In the genomic region with DNA sequence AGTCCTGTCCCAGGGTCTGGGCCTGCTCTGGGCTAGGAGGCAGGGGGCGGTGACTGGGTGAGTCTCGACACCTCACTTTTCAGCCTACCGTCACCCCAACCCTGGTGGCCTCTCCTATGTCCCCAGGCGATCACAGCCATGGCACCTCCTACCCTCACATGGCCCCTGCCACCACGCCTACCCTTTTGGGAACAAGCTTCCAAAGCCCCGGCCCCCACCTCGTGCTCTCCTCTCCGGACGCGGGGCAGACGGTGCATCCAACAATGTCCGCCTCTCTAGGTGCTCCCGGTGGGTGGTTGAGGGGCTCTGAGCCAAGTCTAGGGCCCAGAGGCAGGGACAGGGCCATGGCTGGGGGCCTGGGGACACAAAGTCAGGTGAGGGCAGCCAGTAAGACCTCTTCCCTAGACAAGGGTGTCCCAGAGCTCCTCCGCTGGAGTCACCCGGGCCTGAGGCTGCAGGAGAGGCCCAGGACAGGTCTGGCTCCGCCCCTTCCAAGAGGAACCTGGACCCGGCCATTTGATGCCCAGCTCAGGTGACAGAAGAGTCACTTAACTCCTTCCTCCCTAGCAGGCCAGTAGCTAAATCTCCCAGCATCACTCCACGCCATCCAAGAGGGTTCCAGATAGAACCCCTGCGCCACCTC, we compare ENCODE assay signal across 7 cellular contexts. TPM values are rescaled to one million over a fixed set of nuclear protein-coding genes. Genes with fewer than 3 reads are reported as not detected.
DNase-seq lines count a peak whose midpoint lies in the region; ATAC-seq and TF ChIP-seq lines count a peak whose summit lies in the region.

A gene with protein sequence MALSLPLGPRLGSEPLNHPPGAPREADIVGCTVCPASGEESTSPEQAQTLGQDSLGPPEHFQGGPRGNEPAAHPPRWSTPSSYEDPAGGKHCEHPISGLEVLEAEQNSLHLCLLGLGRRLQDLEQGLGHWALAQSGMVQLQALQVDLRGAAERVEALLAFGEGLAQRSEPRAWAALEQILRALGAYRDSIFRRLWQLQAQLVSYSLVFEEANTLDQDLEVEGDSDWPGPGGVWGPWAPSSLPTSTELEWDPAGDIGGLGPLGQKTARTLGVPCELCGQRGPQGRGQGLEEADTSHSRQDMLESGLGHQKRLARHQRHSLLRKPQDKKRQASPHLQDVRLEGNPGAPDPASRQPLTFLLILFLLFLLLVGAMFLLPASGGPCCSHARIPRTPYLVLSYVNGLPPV (minus strand): TSS at position 478 of the 643 bp plus-strand sequence. CDS start 132 bp downstream, at position 346.

- TF ChIP-seq POLR2A in sigmoid colon (IDR thresholded peaks at IDR 0.05), result no peak

- H3K79me2 ChIP-seq in H9 (ENCODE audit: insufficient read depth, low read length) (no peaks in the 10 kb centered on the region), SU-DHL-6 (ENCODE audit: insufficient read depth, low read length) (peaks cover under 1% of the 10 kb centered on the region; the same call in 1 of the 2 replicates)

- no peak within 1 kb of the TSS for H2BK15ac ChIP-seq in H9 (ENCODE audit: low read depth, low read length)

- no peak within 1 kb of the TSS for H2BK12ac ChIP-seq in H9 (ENCODE audit: insufficient read length, low read depth, low read length)

- intact Hi-C loops in sigmoid colon (cut with DNase I), result no loop called here

- peak within 1 kb of the TSS; percentile 90 to 92 for H3K4me3 Mint-ChIP-seq in H9

- no peak within 1 kb of the TSS for H4K91ac ChIP-seq in H9 (ENCODE audit: insufficient read length, low read depth, low read length)

- no peaks in the 10 kb centered on the region for H3K36me3 ChIP-seq in SU-DHL-6 (ENCODE audit: low read length)
- peaks cover 0 to 5% (median 0%) of the 10 kb centered on the region in 4 donors for H3K36me3 ChIP-seq in sigmoid colon

- no peak for TF ChIP-seq CTCF in H9 (conservative IDR thresholded peaks at IDR 0.05)
- TF ChIP-seq CTCF in SU-DHL-6 (IDR thresholded peaks at IDR 0.05; ENCODE audit: insufficient read depth, low read length, poor library complexity, severe bottlenecking), result no peak
- no peak for TF ChIP-seq CTCF in fibroblast of villous mesenchyme (IDR thresholded peaks at IDR 0.05; ENCODE audit: insufficient read depth, low read depth, low read length)
- no peak for TF ChIP-seq CTCF in sigmoid colon (IDR thresholded peaks at IDR 0.05)

- no peak within 1 kb of the TSS for H4K5ac ChIP-seq in H9 (ENCODE audit: insufficient read length, low read depth, low read length)

- H3K56ac ChIP-seq in H9 (ENCODE audit: insufficient read length, low read depth, low read length), result no peak within 1 kb of the TSS

- H2BK20ac ChIP-seq in H9 (ENCODE audit: low read depth, low read length, poor library complexity, severe bottlenecking), result no peak within 1 kb of the TSS

- H3K18ac ChIP-seq in H9 (ENCODE audit: insufficient read length, low read depth, low read length), result peak within 1 kb of the TSS; percentile 80

- H3K4me2 ChIP-seq in H9 (ENCODE audit: insufficient read depth, insufficient read length, low read length), result peak within 1 kb of the TSS; percentile 26
- peak within 1 kb of the TSS; percentile 41 for H3K4me2 ChIP-seq in SU-DHL-6 (ENCODE audit: low read depth, low read length, poor library complexity, severe bottlenecking)

- peaks cover 16% of the 10 kb centered on the region for H3K23me2 ChIP-seq in H9 (ENCODE audit: insufficient read length, low read depth, low read length, poor library complexity, severe bottlenecking)

- H3K27me3 Mint-ChIP-seq in H9 (ENCODE audit: low read depth), result peaks cover 1% of the 10 kb centered on the region

- H3T11ph ChIP-seq in H9 (ENCODE audit: low read length), result no peak within 1 kb of the TSS

- H3K9me2 ChIP-seq in SU-DHL-6 (replicated peaks; ENCODE audit: insufficient read depth, low read length), result no peaks in the 10 kb centered on the region

- peak within 1 kb of the TSS; percentile 65; the same call in 1 of the 2 replicates for H3K14ac ChIP-seq in H9 (ENCODE audit: insufficient read depth, low read length)

- no peak within 1 kb of the TSS for H3K23ac ChIP-seq in H9 (ENCODE audit: insufficient read length, low read depth, low read length)

- H2BK5ac ChIP-seq in H9 (ENCODE audit: insufficient read length, low read length), result no peak within 1 kb of the TSS

- H3K27me3 ChIP-seq in H9 (ENCODE audit: insufficient read depth, low read length), result no peaks in the 10 kb centered on the region
- H3K27me3 ChIP-seq in SU-DHL-6 (ENCODE audit: low read length), result no peaks in the 10 kb centered on the region
- H3K27me3 ChIP-seq in sigmoid colon, result no peaks in the 10 kb centered on the region

- TF ChIP-seq EP300 in sigmoid colon (IDR thresholded peaks at IDR 0.05), result no peak

- WGBS in H9 (ENCODE audit: extremely low coverage, insufficient read length, low lambda C conversion rate), result no CpG with 5 or more reads among the region's 19 CpGs
- 31 to 58% methylated on average over 19 of the region's 19 CpGs for WGBS in sigmoid colon, 2 donors

- H2AFZ ChIP-seq in H9 (ENCODE audit: low read length) (no peak within 1 kb of the TSS), SU-DHL-6 (ENCODE audit: low read depth, low read length, severe bottlenecking) (no peak within 1 kb of the TSS)

- H4K20me1 ChIP-seq in H9 (ENCODE audit: control insufficient read depth, insufficient read depth, insufficient read length), result no peaks in the 10 kb centered on the region
- H4K20me1 ChIP-seq in SU-DHL-6 (ENCODE audit: low read depth, low read length), result no peaks in the 10 kb centered on the region

- H2BK120ac ChIP-seq in H9 (ENCODE audit: low read depth, low read length, poor library complexity, severe bottlenecking), result no peak within 1 kb of the TSS

- H3K4me1 Mint-ChIP-seq in H9, result peaks cover 22 to 24% of the 10 kb centered on the region in 2 experiments

- no peaks in the 10 kb centered on the region; a peak in 2 of 5 replicates for H3K9me3 Mint-ChIP-seq in H9

- no peak within 1 kb of the TSS for H3K4ac ChIP-seq in H9 (ENCODE audit: low read depth, low read length)

- H3K27ac ChIP-seq in H9 (ENCODE audit: insufficient read length, low read depth, low read length), result no peak within 1 kb of the TSS
- H3K27ac ChIP-seq in SU-DHL-6 (ENCODE audit: low read depth, low read length), result no peak within 1 kb of the TSS
- peak within 1 kb of the TSS; percentile 75 to 81 (median 79) for H3K27ac ChIP-seq in sigmoid colon

- H3F3A ChIP-seq in SU-DHL-6 (ENCODE audit: insufficient read depth), result peaks cover 7% of the 10 kb centered on the region; the same call in 1 of the 2 replicates

- no peak within 1 kb of the TSS for H2AK5ac ChIP-seq in H9 (ENCODE audit: insufficient read length, low read length)

- peaks cover 5 to 23% (median 23%) of the 10 kb centered on the region in 3 experiments for H3K36me3 Mint-ChIP-seq in H9 (ENCODE audit: insufficient read depth in 1 of 3, low read depth in 3 of 3)

- peak; percentile 94 for DNase-seq in H9
- DNase-seq in fibroblast of villous mesenchyme (ENCODE audit: low read depth), result no peak
- DNase-seq in sigmoid colon, result peak; percentile 72
- no peak for DNase-seq in Ammon's horn (ENCODE audit: low spot score)
- DNase-seq in SKM-1 (lab: John Stamatoyannopoulos, UW; ENCODE audit: unreplicated experiment), result no peak

- peak within 1 kb of the TSS; percentile 67 to 94 (median 93) for H3K27ac Mint-ChIP-seq in H9

- no peak within 1 kb of the TSS for H4K8ac ChIP-seq in H9 (replicated peaks; ENCODE audit: insufficient read length, low read depth, low read length)

- no peaks in the 10 kb centered on the region for H3K9me3 ChIP-seq in H9 (ENCODE audit: control insufficient read depth, low read depth, low read length)
- no peaks in the 10 kb centered on the region for H3K9me3 ChIP-seq in SU-DHL-6 (ENCODE audit: insufficient read depth, low read length)
- no peaks in the 10 kb centered on the region for H3K9me3 ChIP-seq in sigmoid colon

- ATAC-seq in GM19452 (IDR thresholded peaks at IDR 0.05; ENCODE audit: unreplicated experiment), result no peak

- H3K9ac ChIP-seq in H9 (ENCODE audit: extremely low read depth, insufficient read length, low read length), result peak within 1 kb of the TSS; percentile 2
- peak within 1 kb of the TSS; percentile 51 for H3K9ac ChIP-seq in SU-DHL-6 (ENCODE audit: low read length)

- peak within 1 kb of the TSS; percentile 43 for H3K4me3 ChIP-seq in SU-DHL-6 (ENCODE audit: insufficient read depth, low read length, poor library complexity, severe bottlenecking)
- peak within 1 kb of the TSS; percentile 46 for H3K4me3 ChIP-seq in fibroblast of villous mesenchyme (ENCODE audit: low read depth, low read length)
- peak within 1 kb of the TSS; percentile 29 to 48 (median 44) for H3K4me3 ChIP-seq in sigmoid colon

- no peaks in the 10 kb centered on the region for H3K4me1 ChIP-seq in H9 (ENCODE audit: insufficient read depth, low read length)
- H3K4me1 ChIP-seq in sigmoid colon, result peaks cover 0 to 27% (median 23%) of the 10 kb centered on the region in 4 donors

- no peaks in the 10 kb centered on the region for H3K79me1 ChIP-seq in H9 (ENCODE audit: insufficient read depth, low read depth, low read length, poor library complexity, severe bottlenecking)

RNA-seq across cellular contexts. Expression of the gene that starts here (rescaled TPM):
- total RNA-seq in H9 (2021) (19.2 and 20.4 TPM in 2 replicates), fibroblast of villous mesenchyme (0.32 TPM in 1 of 2 replicates, not detected in the other), sigmoid colon (under 1 TPM; 0.28 to 0.82 (median 0.76) TPM)
- 1 to 10 TPM; 3.9 to 7.8 (median 6.0) TPM for polyA plus RNA-seq in sigmoid colon

Comparison
In these comparisons a context has a peak if more than half of its experiments do, and no peak if none do; other contexts are left out.
1. RNA of the gene that starts here (total RNA-seq): 19.2 to 20.4 TPM in H9; 0.28 to 0.82 TPM in sigmoid colon and 0.32 TPM in fibroblast of villous mesenchyme; every median in the first group is over 10 times any median in the second.
2. DNase-seq: peak in H9 (single experiment) and sigmoid colon (single experiment); none in fibroblast of villous mesenchyme (single experiment), Ammon's horn (single experiment) and SKM-1 (single experiment).
3. H3K27ac ChIP-seq: peak in sigmoid colon (4 of 4); none in H9 (single experiment) and SU-DHL-6 (single experiment).
4. Peak in every context shown above with its lines, with median percentiles within 50 percentile points of each other: H3K4me3 ChIP-seq.